14 cellular contexts compared by ENCODE assay signal in genomic region chr2:30663806-30664205, GRCh38.
"Had no signal": no experiment of that assay in that cellular context is flagged by ENCODE, and none has a peak within 500 bp of the region (broad histone marks: within the 10 kb centered on the region; RNA-seq: fewer than 3 reads in every experiment).

No MANE protein-coding gene starts in this region.

- H3K9me3 ChIP-seq: adrenal gland, sigmoid colon, thoracic aorta had no signal

- H3K36me3 Mint-ChIP-seq: activated naive CD4-positive, alpha-beta T cell treated with anti-CD3 and anti-CD28 coated beads, Interleukin-2, amount 50 U/mL, for 24 hours; natural killer cell had no signal

- H3K4me3 ChIP-seq: adrenal gland, sigmoid colon, thoracic aorta had no signal

- H3K9ac ChIP-seq: parathyroid adenoma had no signal

- H3K4me1 Mint-ChIP-seq: activated naive CD4-positive, alpha-beta T cell treated with anti-CD3 and anti-CD28 coated beads, Interleukin-2, amount 50 U/mL, for 24 hours; natural killer cell had no signal

- H3K9me3 Mint-ChIP-seq: natural killer cell had no signal

- H3K4me3 Mint-ChIP-seq: activated naive CD4-positive, alpha-beta T cell treated with anti-CD3 and anti-CD28 coated beads, Interleukin-2, amount 50 U/mL, for 24 hours; natural killer cell; stimulated activated naive B cell treated with anti-CD40 and anti-IgM and Interleukin-4, amounts not matched to agents 10 μg/mL and 1 μg/mL and 100 μg/mL, for 72 hours had no signal

- H3K27me3 ChIP-seq: adrenal gland, sigmoid colon had no signal

- FAIRE-seq: frontal cortex had no signal

- H3K36me3 ChIP-seq: adrenal gland, sigmoid colon, thoracic aorta, WERI-Rb-1 had no signal

- H3K27me3 Mint-ChIP-seq: activated naive CD4-positive, alpha-beta T cell treated with anti-CD3 and anti-CD28 coated beads, Interleukin-2, amount 50 U/mL, for 24 hours had no signal

- H3K4me1 ChIP-seq: adrenal gland, parathyroid adenoma had no signal

- H2AFZ ChIP-seq: parathyroid adenoma had no signal

- H3K79me2 ChIP-seq: parathyroid adenoma had no signal

- DNase-seq: activated CD4-positive, alpha-beta T cell treated with anti-CD3 and anti-CD28 coated beads for 1 hour; activated gamma-delta T cell; adrenal gland; dermis blood vessel endothelial cell; left ventricle myocardium superior; natural killer cell; stimulated activated naive B cell treated with anti-CD40 and anti-IgM and Interleukin-4, amounts not matched to agents 10 μg/mL and 1 μg/mL and 100 μg/mL, for 72 hours; T-helper 2 cell; WERI-Rb-1 had no signal

- ATAC-seq: left ventricle myocardium superior; natural killer cell; stimulated activated naive B cell treated with anti-CD40 and anti-IgM and Interleukin-4, amounts not matched to agents 10 μg/mL and 1 μg/mL and 100 μg/mL, for 72 hours had no signal

- H3K27ac Mint-ChIP-seq: activated naive CD4-positive, alpha-beta T cell treated with anti-CD3 and anti-CD28 coated beads, Interleukin-2, amount 50 U/mL, for 24 hours; natural killer cell; stimulated activated naive B cell treated with anti-CD40 and anti-IgM and Interleukin-4, amounts not matched to agents 10 μg/mL and 1 μg/mL and 100 μg/mL, for 72 hours had no signal

- H3K27ac ChIP-seq: adrenal gland, parathyroid adenoma, WERI-Rb-1 had no signal
